Comparison of ENCODE assay signal across 20 cellular contexts in genomic region chr6:111283707-111284106, GRCh38.
"Had no signal": no experiment of that assay in that cellular context is flagged by ENCODE, and none has a peak within 500 bp of the region (broad histone marks: within the 10 kb centered on the region; RNA-seq: fewer than 3 reads in every experiment).

No MANE protein-coding gene starts in this region.

- H3K4me3 Mint-ChIP-seq: activated CD4-positive, alpha-beta T cell treated with anti-CD3 and anti-CD28 coated beads, Interleukin-2, amount 10 ng/mL, durations not matched to agents 24 days and 14 days; activated CD8-positive, alpha-beta T cell treated with anti-CD3 and anti-CD28 coated beads for 36 hours; activated naive CD8-positive, alpha-beta T cell treated with anti-CD3 and anti-CD28 coated beads for 36 hours; activated T-helper 17 cell treated with anti-CD3 and anti-CD28 coated beads, Interleukin-2, amount 50 U/mL, for 72 hours; natural killer cell had no signal

- H3K27me3 Mint-ChIP-seq: activated CD4-positive, alpha-beta T cell treated with anti-CD3 and anti-CD28 coated beads, Interleukin-2, amount 10 ng/mL, durations not matched to agents 24 days and 14 days; activated CD8-positive, alpha-beta T cell treated with anti-CD3 and anti-CD28 coated beads for 36 hours; activated naive CD8-positive, alpha-beta T cell treated with anti-CD3 and anti-CD28 coated beads for 36 hours; activated T-helper 17 cell treated with anti-CD3 and anti-CD28 coated beads, Interleukin-2, amount 50 U/mL, for 72 hours had no signal

- H3K4me2 ChIP-seq: smooth muscle cell had no signal

- ATAC-seq: activated CD8-positive, alpha-beta T cell treated with anti-CD3 and anti-CD28 coated beads for 36 hours; activated T-helper 17 cell treated with anti-CD3 and anti-CD28 coated beads, Interleukin-2, amount 50 U/mL, for 72 hours; gastroesophageal sphincter; heart left ventricle; natural killer cell; sciatic nerve; upper lobe of right lung had no signal

- H3K4me3 ChIP-seq: esophagus muscularis mucosa, gastroesophageal sphincter, heart left ventricle, ovary, smooth muscle cell, testis, upper lobe of right lung had no signal

- H3K9me3 Mint-ChIP-seq: activated CD8-positive, alpha-beta T cell treated with anti-CD3 and anti-CD28 coated beads for 36 hours; activated naive CD8-positive, alpha-beta T cell treated with anti-CD3 and anti-CD28 coated beads for 36 hours; activated T-helper 17 cell treated with anti-CD3 and anti-CD28 coated beads, Interleukin-2, amount 50 U/mL, for 72 hours; natural killer cell had no signal

- H3K36me3 ChIP-seq: ovary had no signal

- H3K4me1 ChIP-seq: testis, upper lobe of right lung had no signal

- H3K27me3 ChIP-seq: esophagus muscularis mucosa, gastroesophageal sphincter, heart left ventricle, ovary, testis, upper lobe of right lung had no signal

- H3K27ac ChIP-seq: esophagus muscularis mucosa, gastroesophageal sphincter, heart left ventricle, ovary, testis, upper lobe of right lung had no signal

- H3K9me3 ChIP-seq: esophagus muscularis mucosa, gastroesophageal sphincter, heart left ventricle, ovary, testis, upper lobe of right lung had no signal

- DNase-seq: activated CD4-positive, alpha-beta T cell treated with anti-CD3 and anti-CD28 coated beads, Interleukin-2, amount 10 ng/mL, durations not matched to agents 24 days and 14 days; activated CD4-positive, CD25-positive, alpha-beta regulatory T cell; activated CD8-positive, alpha-beta T cell treated with anti-CD3 and anti-CD28 coated beads for 36 hours; activated naive CD4-positive, alpha-beta T cell; activated naive CD8-positive, alpha-beta T cell treated with anti-CD3 and anti-CD28 coated beads for 36 hours; activated T-cell treated with anti-CD3 and anti-CD28 coated beads, Interleukin-2, amount 50 U/mL, for 1 hour; amniotic stem cell; dermis blood vessel endothelial cell; effector memory CD4-positive, alpha-beta T cell; heart left ventricle; natural killer cell; ovary; stimulated activated CD4-positive, alpha-beta T cell treated with anti-CD3 and anti-CD28 coated beads, Interleukin-4, amount 100 ng/mL, for 1 hour; testis; upper lobe of right lung had no signal

- H3K27ac Mint-ChIP-seq: activated CD4-positive, alpha-beta T cell treated with anti-CD3 and anti-CD28 coated beads, Interleukin-2, amount 10 ng/mL, durations not matched to agents 24 days and 14 days; activated CD8-positive, alpha-beta T cell treated with anti-CD3 and anti-CD28 coated beads for 36 hours; activated naive CD8-positive, alpha-beta T cell treated with anti-CD3 and anti-CD28 coated beads for 36 hours; activated T-helper 17 cell treated with anti-CD3 and anti-CD28 coated beads, Interleukin-2, amount 50 U/mL, for 72 hours; natural killer cell had no signal
